ENCODE assay signal across 1 cellular context in the genomic region with DNA sequence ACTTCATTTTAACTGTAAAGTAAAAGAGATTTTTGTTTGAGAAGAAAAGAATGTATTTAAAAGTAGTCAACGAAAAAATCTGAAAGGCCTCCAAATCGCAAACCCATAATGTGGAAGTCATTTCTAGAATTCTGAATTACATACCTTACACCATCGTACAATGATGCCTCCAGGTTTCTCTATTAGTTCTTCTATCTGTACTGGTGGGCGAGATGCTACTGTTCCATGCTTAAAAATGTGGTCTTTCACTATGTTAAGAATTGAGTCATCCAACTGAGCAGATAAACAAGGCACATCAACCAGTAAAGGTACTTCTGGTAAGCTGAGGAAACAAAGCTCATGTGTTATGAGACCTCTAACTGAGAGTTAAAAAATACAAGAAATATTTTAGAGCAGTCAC.
TF ChIP-seq lines count a peak whose summit lies in the region.

No MANE protein-coding gene starts in this region.

TF ChIP-seq in IMR-90, 13 proteins besides CTCF, POLR2A, EP300 and RAD21:
- TF ChIP-seq, protein P1, sequence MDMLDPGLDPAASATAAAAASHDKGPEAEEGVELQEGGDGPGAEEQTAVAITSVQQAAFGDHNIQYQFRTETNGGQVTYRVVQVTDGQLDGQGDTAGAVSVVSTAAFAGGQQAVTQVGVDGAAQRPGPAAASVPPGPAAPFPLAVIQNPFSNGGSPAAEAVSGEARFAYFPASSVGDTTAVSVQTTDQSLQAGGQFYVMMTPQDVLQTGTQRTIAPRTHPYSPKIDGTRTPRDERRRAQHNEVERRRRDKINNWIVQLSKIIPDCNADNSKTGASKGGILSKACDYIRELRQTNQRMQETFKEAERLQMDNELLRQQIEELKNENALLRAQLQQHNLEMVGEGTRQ (IDR thresholded peaks at IDR 0.05; ENCODE audit: low read depth, low read length) = no peak
- no peak for TF ChIP-seq MAZ (IDR thresholded peaks at IDR 0.05; ENCODE audit: borderline replicate concordance, low read depth, low read length)
- TF ChIP-seq MXI1 (IDR thresholded peaks at IDR 0.05; ENCODE audit: borderline replicate concordance, low read depth, low read length) = no peak
- no peak for TF ChIP-seq NFE2L2 (IDR thresholded peaks at IDR 0.05; ENCODE audit: low read depth, low read length)
- TF ChIP-seq SMC3 (IDR thresholded peaks at IDR 0.05; ENCODE audit: low read depth, low read length) = no peak
- TF ChIP-seq BHLHE40 (IDR thresholded peaks at IDR 0.05; ENCODE audit: low read depth, low read length) = no peak
- no peak for TF ChIP-seq MAFK (IDR thresholded peaks at IDR 0.05; ENCODE audit: low read depth, low read length)
- no peak for TF ChIP-seq CHD1 (IDR thresholded peaks at IDR 0.05; ENCODE audit: low read depth, low read length)
- no peak for TF ChIP-seq RFX5 (IDR thresholded peaks at IDR 0.05; ENCODE audit: low read depth, low read length)
- TF ChIP-seq, protein P2, sequence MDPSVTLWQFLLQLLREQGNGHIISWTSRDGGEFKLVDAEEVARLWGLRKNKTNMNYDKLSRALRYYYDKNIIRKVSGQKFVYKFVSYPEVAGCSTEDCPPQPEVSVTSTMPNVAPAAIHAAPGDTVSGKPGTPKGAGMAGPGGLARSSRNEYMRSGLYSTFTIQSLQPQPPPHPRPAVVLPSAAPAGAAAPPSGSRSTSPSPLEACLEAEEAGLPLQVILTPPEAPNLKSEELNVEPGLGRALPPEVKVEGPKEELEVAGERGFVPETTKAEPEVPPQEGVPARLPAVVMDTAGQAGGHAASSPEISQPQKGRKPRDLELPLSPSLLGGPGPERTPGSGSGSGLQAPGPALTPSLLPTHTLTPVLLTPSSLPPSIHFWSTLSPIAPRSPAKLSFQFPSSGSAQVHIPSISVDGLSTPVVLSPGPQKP (IDR thresholded peaks at IDR 0.05; ENCODE audit: borderline replicate concordance, low read depth, low read length) = no peak
- no peak for TF ChIP-seq FOS (IDR thresholded peaks at IDR 0.05; ENCODE audit: low read depth, low read length)
- no peak for TF ChIP-seq RCOR1 (IDR thresholded peaks at IDR 0.05; ENCODE audit: insufficient replicate concordance, low read length)
- TF ChIP-seq CEBPB (IDR thresholded peaks at IDR 0.05; ENCODE audit: low read depth, low read length) = no peak
TF ChIP-seq in IMR-90: peak in this region for 0.
